Comparison of ENCODE assay signal across 8 cellular contexts in genomic region chr1:109776911-109777310, GRCh38. TPM values are rescaled to one million over a fixed set of nuclear protein-coding genes. Genes with fewer than 3 reads are reported as not detected.
DNase-seq lines count a peak whose midpoint lies in the region; ATAC-seq and TF ChIP-seq lines count a peak whose summit lies in the region.

No MANE protein-coding gene starts in this region.

- H4K20me1 ChIP-seq in OCI-LY1 (ENCODE audit: insufficient read depth, low read length) = no peaks in the 10 kb centered on the region

- H3F3A ChIP-seq in OCI-LY1 (ENCODE audit: insufficient read depth, low read length) = no peaks in the 10 kb centered on the region

- H3K4me3 Mint-ChIP-seq in naive B cell = no peak overlapping the region
- H3K4me3 Mint-ChIP-seq in stimulated activated effector memory CD8-positive, alpha-beta T cell treated with anti-CD3 and anti-CD28 coated beads, Interleukin-12 subunit alpha, Interleukin-12 subunit beta, amount 100 ng/mL, for 72 hours = no peak overlapping the region

- H3K27ac ChIP-seq in OCI-LY1 (ENCODE audit: low read depth, low read length, poor library complexity, severe bottlenecking) = no peak overlapping the region

- H3K79me2 ChIP-seq in OCI-LY1 (ENCODE audit: insufficient read depth, low read length) = no peaks in the 10 kb centered on the region

- DNase-seq in SIG-M5 treated with dmso at 0.1 percent for 504 hours (lab: John Stamatoyannopoulos, UW; ENCODE audit: unreplicated experiment) (peak; percentile 65), SIG-M5 (lab: John Stamatoyannopoulos, UW) (no peak), HS-27A (ENCODE audit: low read depth) (peak; percentile 69), epithelial cell of esophagus (ENCODE audit: low read depth) (peak; percentile 77), naive B cell (peak; percentile 71)
- peak; percentile 89 for DNase-seq in activated CD8-positive, alpha-beta memory T cell treated with anti-CD3 and anti-CD28 coated beads, Interleukin-2, amount 50 U/mL, for 48 hours
- peak; percentile 66 to 86 for DNase-seq in stimulated activated effector memory CD8-positive, alpha-beta T cell treated with anti-CD3 and anti-CD28 coated beads, Interleukin-12 subunit alpha, Interleukin-12 subunit beta, amount 100 ng/mL, for 72 hours (ENCODE audit: low spot score in 2 of 2)

- peaks cover 0 to 13% (median 0%) of the 10 kb centered on the region in 7 donors for H3K9me3 Mint-ChIP-seq in naive B cell
- no peaks in the 10 kb centered on the region for H3K9me3 Mint-ChIP-seq in stimulated activated effector memory CD8-positive, alpha-beta T cell treated with anti-CD3 and anti-CD28 coated beads, Interleukin-12 subunit alpha, Interleukin-12 subunit beta, amount 100 ng/mL, for 72 hours

- no peak overlapping the region for H3K4me3 ChIP-seq in OCI-LY1 (ENCODE audit: low read depth, low read length, poor library complexity, severe bottlenecking)
- no peak overlapping the region for H3K4me3 ChIP-seq in epithelial cell of esophagus (ENCODE audit: low read length)

- H3K9me3 ChIP-seq in OCI-LY1 (ENCODE audit: low read length) = peaks cover 10% of the 10 kb centered on the region

- no peak overlapping the region for H3K4me2 ChIP-seq in OCI-LY1 (ENCODE audit: low read length)

- H3K36me3 ChIP-seq in OCI-LY1 (ENCODE audit: insufficient read depth, low read length) = no peaks in the 10 kb centered on the region

- H3K27me3 ChIP-seq in OCI-LY1 (ENCODE audit: insufficient read depth, low read length) = no peaks in the 10 kb centered on the region; the same call in 1 of the 2 replicates

- peaks cover 0 to 10% (median 9%) of the 10 kb centered on the region in 3 donors for H3K4me1 Mint-ChIP-seq in naive B cell
- H3K4me1 Mint-ChIP-seq in stimulated activated effector memory CD8-positive, alpha-beta T cell treated with anti-CD3 and anti-CD28 coated beads, Interleukin-12 subunit alpha, Interleukin-12 subunit beta, amount 100 ng/mL, for 72 hours = peaks cover 19% of the 10 kb centered on the region

- peak; percentile 74 to 77 for ATAC-seq in naive B cell (ENCODE audit: low read depth in 2 of 2)
- ATAC-seq in stimulated activated effector memory CD8-positive, alpha-beta T cell treated with anti-CD3 and anti-CD28 coated beads, Interleukin-12 subunit alpha, Interleukin-12 subunit beta, amount 100 ng/mL, for 72 hours = peak; percentile 84

- no peak overlapping the region for H3K9ac ChIP-seq in OCI-LY1 (ENCODE audit: low read length)

- no peaks in the 10 kb centered on the region for H3K4me1 ChIP-seq in OCI-LY1 (ENCODE audit: insufficient read depth, low read length, severe bottlenecking)

- peak overlapping the region in 3 of 6 donors; percentile 8 to 82 (median 24) for H3K27ac Mint-ChIP-seq in naive B cell
- H3K27ac Mint-ChIP-seq in stimulated activated effector memory CD8-positive, alpha-beta T cell treated with anti-CD3 and anti-CD28 coated beads, Interleukin-12 subunit alpha, Interleukin-12 subunit beta, amount 100 ng/mL, for 72 hours = peak overlapping the region; percentile 50

- H2AFZ ChIP-seq in OCI-LY1 (ENCODE audit: low read length) = no peak overlapping the region

- H3K27me3 Mint-ChIP-seq in naive B cell = peaks cover 6 to 21% (median 15%) of the 10 kb centered on the region in 3 donors

- H3K9me2 ChIP-seq in OCI-LY1 (ENCODE audit: low read depth, low read length) = no peaks in the 10 kb centered on the region

- H3K36me3 Mint-ChIP-seq in naive B cell = peaks cover 0 to 8% of the 10 kb centered on the region in 2 donors
- H3K36me3 Mint-ChIP-seq in stimulated activated effector memory CD8-positive, alpha-beta T cell treated with anti-CD3 and anti-CD28 coated beads, Interleukin-12 subunit alpha, Interleukin-12 subunit beta, amount 100 ng/mL, for 72 hours = no peaks in the 10 kb centered on the region

- peak; percentile 91 for TF ChIP-seq CTCF in OCI-LY1 (IDR thresholded peaks at IDR 0.05; ENCODE audit: low read length)
- peak; percentile 95 for TF ChIP-seq CTCF in epithelial cell of esophagus (IDR thresholded peaks at IDR 0.05; ENCODE audit: insufficient read depth, low read depth, low read length, missing control alignments)

RNA-seq across cellular contexts. Expression of gene EPS8L3, which starts 13.2 kb away (rescaled TPM):
- polyA plus RNA-seq in naive B cell (ENCODE audit: low read depth in 6 of 6) = not detected

RNA-seq across cellular contexts. Expression of gene GSTM3, which starts 36.1 kb away (rescaled TPM):
- polyA plus RNA-seq in naive B cell (ENCODE audit: low read depth in 6 of 6) = 1 to 10 TPM in 4 of 6 donors, under 1 TPM in 1, not detected in 1; 0.14 to 8.0 (median 2.1) TPM
